In genomic region chr3:63308072-63308471, GRCh38 we compare ENCODE assay signal across 10 cellular contexts. TPM values are rescaled to one million over a fixed set of nuclear protein-coding genes. Genes with fewer than 3 reads are reported as not detected.
"Had no signal": no experiment of that assay in that cellular context is flagged by ENCODE, and none has a peak within 500 bp of the region (broad histone marks: within the 10 kb centered on the region; RNA-seq: fewer than 3 reads in every experiment).

No MANE protein-coding gene starts in this region.

- H3K4me3 Mint-ChIP-seq: GM23338, H9, HFFc6, IgD-negative memory B cell had no signal

- H3K27ac Mint-ChIP-seq: GM23338, H9, HFFc6, IgD-negative memory B cell had no signal

- H3K9me3 Mint-ChIP-seq: H9, HFFc6 had no signal

- DNase-seq: H9, HCEC 1CT, HFFc6, KG1 had no signal

- ATAC-seq: GM23338 had no signal

- H2AFZ ChIP-seq: GM23338 had no signal

- FAIRE-seq: H1, H54, HTR-8/SVneo had no signal

- H3K4me2 ChIP-seq: GM23338 had no signal

- H3K4me1 Mint-ChIP-seq: IgD-negative memory B cell had no signal

- H3K4me3 ChIP-seq: GM23338 had no signal

RNA-seq across cellular contexts. Expression of gene SYNPR, which starts 30.0 kb away (rescaled TPM):
- total RNA-seq: HFFc6, HT-29 had no signal
- polyA plus RNA-seq: IgD-negative memory B cell had no signal
